In genomic region chr11:12224537-12224893, GRCh38 we compare ENCODE assay signal across 8 cellular contexts.
A peak's percentile ranks its signal among the peaks of the same experiment; 100 is the strongest.
DNase-seq lines count a peak whose midpoint lies in the region; ATAC-seq and TF ChIP-seq lines count a peak whose summit lies in the region.

No MANE protein-coding gene starts in this region.

- no peak for TF ChIP-seq CTCF in cardiac fibroblast (IDR thresholded peaks at IDR 0.05; ENCODE audit: low read depth, low read length)
- TF ChIP-seq CTCF in mucosa of descending colon (IDR thresholded peaks at IDR 0.05) = no peak
- TF ChIP-seq CTCF in nephron progenitor cell (IDR thresholded peaks at IDR 0.05) = no peak

- no peaks in the 10 kb centered on the region for H3K36me3 Mint-ChIP-seq in nephron progenitor cell (ENCODE audit: low read depth)

- H3K36me3 ChIP-seq in mucosa of descending colon (ENCODE audit: low read depth) = peaks cover 4% of the 10 kb centered on the region

- H3K9me3 Mint-ChIP-seq in nephron progenitor cell = no peaks in the 10 kb centered on the region

- H3K4me3 ChIP-seq in cardiac fibroblast (replicated peaks in 1 of 2; ENCODE audit: low read depth in 2 of 2, low read length in 2 of 2) (no peak overlapping the region), mucosa of descending colon (no peak overlapping the region)

- peaks cover 18% of the 10 kb centered on the region for H3K27me3 Mint-ChIP-seq in nephron progenitor cell (ENCODE audit: low read depth, poor library complexity)

- no peaks in the 10 kb centered on the region for H3K9me3 ChIP-seq in mucosa of descending colon

- DNase-seq in Ammon's horn (ENCODE audit: low spot score) (peak; percentile 64), HS-27A (ENCODE audit: low read depth) (peak; percentile 94), cardiac fibroblast (ENCODE audit: low read depth in 2 of 2) (peak; percentile 88 to 93), mucosa of descending colon (peak; percentile 76 to 92 (median 77)), nephron progenitor cell (no peak)
- peak; percentile 85 for DNase-seq in activated CD4-positive, CD25-positive, alpha-beta regulatory T cell treated with anti-CD3 and anti-CD28 coated beads, Interleukin-2, amount 50 U/mL, for 72 hours
- peak; percentile 45 to 84 (median 73) for DNase-seq in stimulated activated naive CD4-positive, alpha-beta T cell (lab: John Stamatoyannopoulos, UW)

- H3K4me3 Mint-ChIP-seq in nephron progenitor cell = no peak overlapping the region

- peaks cover 19% of the 10 kb centered on the region for H3K4me1 Mint-ChIP-seq in nephron progenitor cell

- H3K27ac Mint-ChIP-seq in nephron progenitor cell = no peak overlapping the region

- ATAC-seq in GM19467 (IDR thresholded peaks at IDR 0.05; ENCODE audit: unreplicated experiment) = peak; percentile 98
- ATAC-seq in mucosa of descending colon = peak; percentile 56

- intact Hi-C loops in mucosa of descending colon (cut with DNase I, micrococcal nuclease) = no loop called here

- H3K4me1 ChIP-seq in mucosa of descending colon (ENCODE audit: low read depth) = peaks cover 36% of the 10 kb centered on the region
